ENCODE assay signal across 8 cellular contexts in the genomic region with DNA sequence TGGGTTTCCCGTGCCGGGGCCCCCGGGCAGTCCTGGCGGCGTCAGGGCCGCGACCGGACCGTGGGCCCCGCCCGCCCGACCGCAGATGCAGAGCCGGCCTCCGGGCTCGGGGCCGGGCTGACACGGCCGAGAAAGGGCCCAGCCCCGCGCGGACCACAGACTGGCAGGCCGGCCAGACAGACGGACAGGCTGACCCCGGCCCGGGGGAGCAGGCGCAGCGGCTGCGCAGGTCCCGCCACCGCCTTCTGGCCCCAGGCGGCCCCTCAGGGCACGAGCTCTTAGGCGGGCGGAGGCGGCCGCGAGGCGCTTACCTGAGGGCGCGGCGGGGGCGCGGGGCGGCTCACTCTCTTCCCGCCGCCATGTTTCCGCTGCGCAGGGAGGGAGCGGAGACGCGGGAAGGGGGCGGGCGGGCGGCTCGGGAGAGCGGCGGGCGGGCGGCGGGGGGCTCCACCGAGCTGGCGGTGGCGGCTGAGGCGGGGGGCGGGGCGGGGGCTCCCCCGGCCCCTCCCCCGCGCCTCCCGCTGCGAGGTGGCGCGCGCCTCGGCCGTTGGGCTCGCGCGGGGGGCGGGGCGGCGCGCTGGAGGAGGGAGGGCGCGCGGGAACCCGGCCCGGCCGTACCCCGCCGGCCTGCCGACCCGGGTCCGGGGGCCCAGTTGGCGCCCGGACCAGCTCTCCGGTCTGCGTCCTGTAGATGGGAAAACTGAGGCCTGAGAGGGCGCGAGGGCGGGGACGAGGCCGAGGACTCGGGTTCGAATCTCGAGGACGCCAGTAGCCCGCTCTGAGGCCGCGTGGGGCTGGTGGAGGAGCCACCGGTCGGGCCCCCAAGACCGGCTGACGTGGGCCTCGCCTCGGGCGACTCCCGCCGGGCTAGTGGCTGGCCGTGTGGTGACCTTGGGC. TPM values are rescaled to one million over a fixed set of nuclear protein-coding genes. Genes with fewer than 3 reads are reported as not detected.
DNase-seq lines count a peak whose midpoint lies in the region; ATAC-seq lines count a peak whose summit lies in the region.

TSS of gene SCMH1 (minus strand) at position 559 of the 897 bp plus-strand sequence. CDS start 56,173 bp downstream, outside the sequence.

- peak within 1 kb of the TSS; percentile 75 for H3K27ac ChIP-seq in angular gyrus (ENCODE audit: low read depth, low read length)

- ATAC-seq in GM21447 (IDR thresholded peaks at IDR 0.05; ENCODE audit: unreplicated experiment) (peak; percentile 22), T-cell (replicated peaks in 1 of 4) (peak; percentile 81 to 85 (median 83)), sciatic nerve (peak; percentile 40), HG03457 (IDR thresholded peaks at IDR 0.05; ENCODE audit: unreplicated experiment) (no peak)

- peak within 1 kb of the TSS; percentile 81 to 84 (median 83) for H3K4me3 Mint-ChIP-seq in T-cell

- H3K9me3 Mint-ChIP-seq in T-cell: no peaks in the 10 kb centered on the region

- H3K4me1 Mint-ChIP-seq in T-cell: peaks cover 5 to 25% (median 19%) of the 10 kb centered on the region in 3 donors

- H3K36me3 Mint-ChIP-seq in T-cell: no peaks in the 10 kb centered on the region

- POLR2A ChIA-PET in T-cell (lab: Charles Lee): interaction anchor here in 1 of 2 donors (1.1 kb wide), 1 partner anchor 119 kb away, joined by 6 read pairs; the partner anchor contains the start of gene FOXO6

- peak within 1 kb of the TSS; percentile 77 to 86 for H3K27ac Mint-ChIP-seq in T-cell

- CTCF ChIA-PET in T-cell (lab: Charles Lee): no interaction called here

- H3K27me3 Mint-ChIP-seq in T-cell: no peaks in the 10 kb centered on the region

- DNase-seq in DMS 273 treated with DMSO at 0.1 percent for 48 hours (lab: John Stamatoyannopoulos, UW) (peak; percentile 97), KG1 (lab: John Stamatoyannopoulos, UW) (peak; percentile 61), T-cell (peak in 33 of 34 experiments; percentile 12 to 61 (median 41)), hypothalamus (lab: John Stamatoyannopoulos, UW) (peak in 27 of 51 donors; percentile 12 to 68 (median 41)), sciatic nerve (ENCODE audit: low spot score) (peak; percentile 70)

- intact Hi-C loops in sciatic nerve (cut with DNase I): no loop called here

RNA-seq across cellular contexts. Expression of gene SCMH1, which starts in this region (rescaled TPM):
- total RNA-seq in T-cell: 10 to 100 TPM; 14.8 to 24.2 (median 19.6) TPM
- 48.9 TPM for total RNA-seq in sciatic nerve

Comparison
In these comparisons a context has a peak if more than half of its experiments do, and no peak if none do; other contexts are left out.
1. DNase-seq: peak in every context shown above with its lines; median percentile 97 in DMS 273 treated with DMSO at 0.1 percent for 48 hours; 70 in sciatic nerve; 61 in KG1; 41 in T-cell; 41 in hypothalamus.